ENCODE assay signal across 8 cellular contexts in the genomic region with DNA sequence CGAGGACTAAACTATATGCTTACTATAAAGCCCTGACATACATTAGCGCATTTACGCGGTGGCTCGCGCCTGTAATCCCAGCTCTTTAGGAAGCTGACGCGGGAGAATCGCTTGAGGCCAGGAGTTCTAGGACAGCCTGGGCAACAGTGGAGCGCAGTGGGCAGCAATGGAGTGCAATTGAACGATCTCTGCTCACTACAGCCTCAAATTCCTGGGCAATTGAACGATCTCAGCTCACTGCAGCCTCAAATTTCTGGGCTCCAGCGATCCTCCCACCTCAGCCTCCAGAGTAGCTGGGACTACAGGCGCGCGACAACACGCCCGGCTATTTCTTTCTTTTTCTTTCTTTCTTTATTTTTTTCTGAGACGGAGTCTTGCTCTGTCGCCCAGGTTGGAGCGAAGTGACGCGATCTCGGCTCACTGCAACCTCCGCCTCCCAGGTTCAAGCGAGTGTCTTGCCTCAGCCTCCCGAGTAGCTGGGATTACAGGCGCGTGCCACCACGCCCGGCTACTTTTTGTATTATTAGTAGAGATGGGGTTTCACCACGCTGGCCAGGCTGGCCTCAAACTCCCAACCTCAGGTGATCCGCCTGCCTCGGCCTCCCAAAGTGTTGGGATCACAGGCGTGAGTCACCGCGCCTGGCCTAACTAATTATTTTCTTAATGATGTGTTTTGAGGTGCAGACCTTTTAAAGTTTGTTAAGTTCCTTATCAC. TPM values are rescaled to one million over a fixed set of nuclear protein-coding genes. Genes with fewer than 3 reads are reported as not detected.
DNase-seq lines count a peak whose midpoint lies in the region; ATAC-seq, FAIRE-seq and TF ChIP-seq lines count a peak whose summit lies in the region.

No MANE protein-coding gene starts in this region.

- H3K4me3 ChIP-seq in H7 (ENCODE audit: insufficient read depth, low read depth, low read length) (peak overlapping the region; percentile 85), small intestine (ENCODE audit: low read depth in 1 of 2, low read length in 2 of 2) (peak overlapping the region; percentile 54 to 83)

- peak; percentile 8 for ATAC-seq in left ventricle myocardium superior
- no peak for ATAC-seq in HG02798 (IDR thresholded peaks at IDR 0.05; ENCODE audit: poor library complexity, unreplicated experiment)

- H3K27ac ChIP-seq in VCaP, result peak overlapping the region; percentile 72
- H3K27ac ChIP-seq in small intestine (ENCODE audit: low read depth in 1 of 2, low read length in 1 of 2), result no peak overlapping the region

- TF ChIP-seq CTCF in VCaP (conservative IDR thresholded peaks at IDR 0.05), result no peak

- WGBS in small intestine, 3 donors, result 55 to 59% (median 58%) methylated on average over 37 of the region's 37 CpGs

- intact Hi-C loops in left ventricle myocardium superior (cut with micrococcal nuclease), result no loop called here

- no peak for FAIRE-seq in small intestine (lab: Jason Lieb, UNC)

- H3K27me3 ChIP-seq in H7 (ENCODE audit: control insufficient read depth, insufficient read depth, low read length) (no peaks in the 10 kb centered on the region), small intestine (ENCODE audit: control insufficient read depth in 2 of 2, insufficient read depth in 2 of 2, low read length in 2 of 2) (no peaks in the 10 kb centered on the region)

- H3K36me3 ChIP-seq in H7 (replicated peaks; ENCODE audit: control insufficient read depth, insufficient read depth, low read length) (no peaks in the 10 kb centered on the region), small intestine (ENCODE audit: control insufficient read depth in 2 of 2, insufficient read depth in 2 of 2, low read length in 2 of 2) (no peaks in the 10 kb centered on the region)

- H3K4me1 ChIP-seq in small intestine (ENCODE audit: control insufficient read depth in 2 of 2, insufficient read depth in 1 of 2, low read depth in 1 of 2, low read length in 1 of 2), result no peaks in the 10 kb centered on the region

- no peaks in the 10 kb centered on the region for H3K9me3 ChIP-seq in small intestine (ENCODE audit: control insufficient read depth, low read depth)

- DNase-seq in H7, result no peak
- DNase-seq in left ventricle myocardium superior, result no peak
- no peak for DNase-seq in small intestine
- no peak for DNase-seq in ecto neural progenitor cell (ENCODE audit: low spot score)
- DNase-seq in HUDEP-2 (lab: John Stamatoyannopoulos, UW; ENCODE audit: unreplicated experiment in 76 of 76), result no peak
- no peak for DNase-seq in GF-D8 (lab: John Stamatoyannopoulos, UW)

RNA-seq across cellular contexts. Expression of a gene that starts 0.5 kb away (rescaled TPM):
- 17.1 and 26.4 TPM in 2 replicates for total RNA-seq in H7 (2014; rRNA removed; shearing (Covaris generic))
- 11.3 TPM for total RNA-seq in left ventricle myocardium superior
- 10 to 100 TPM; 15.7 to 18.1 (median 16.5) TPM for polyA plus RNA-seq in small intestine

RNA-seq across cellular contexts. Expression of a gene that starts 56.8 kb away (rescaled TPM):
- 23.2 and 34.1 TPM in 2 replicates for total RNA-seq in H7 (2014; rRNA removed; shearing (Covaris generic))
- 52.1 TPM for total RNA-seq in left ventricle myocardium superior
- polyA plus RNA-seq in small intestine, result 10 to 100 TPM in 1 of 3 donors, 1 to 10 TPM in 2; 9.2 to 12.5 (median 9.7) TPM
